Comparison of ENCODE assay signal across 23 cellular contexts in genomic region chr4:27973056-27973455, GRCh38.
"Had no signal": no experiment of that assay in that cellular context is flagged by ENCODE, and none has a peak within 500 bp of the region (broad histone marks: within the 10 kb centered on the region; RNA-seq: fewer than 3 reads in every experiment).

No MANE protein-coding gene starts in this region.

- H3K36me3 ChIP-seq: esophagus squamous epithelium, heart right ventricle, left ventricle myocardium inferior, lower lobe of right lung, neutrophil, spleen, thoracic aorta, transverse colon had no signal

- H3K4me3 ChIP-seq: esophagus squamous epithelium, heart right ventricle, left ventricle myocardium inferior, lower lobe of right lung, psoas muscle, spleen, thoracic aorta, transverse colon had no signal

- H3K27ac ChIP-seq: esophagus squamous epithelium, heart right ventricle, left ventricle myocardium inferior, lower lobe of right lung, neutrophil, psoas muscle, spleen, thoracic aorta, transverse colon had no signal

- H3K9me3 ChIP-seq: heart right ventricle, left ventricle myocardium inferior, lower lobe of right lung, neutrophil, psoas muscle, thoracic aorta, transverse colon had no signal

- H3K4me1 ChIP-seq: esophagus squamous epithelium, heart right ventricle, left ventricle myocardium inferior, lower lobe of right lung, psoas muscle, spleen, transverse colon had no signal

- DNase-seq: cortex of kidney; effector memory CD4-positive, alpha-beta T cell; esophagus squamous epithelium; foreskin melanocyte; heart right ventricle; hypothalamus; islet precursor cell; left cardiac atrium; left ventricle myocardium inferior; lower lobe of right lung; naive B cell; nephron progenitor cell; psoas muscle; retina; spleen; stimulated activated CD4-positive, alpha-beta T cell treated with anti-CD3 and anti-CD28 coated beads, Interleukin-15, amount 100 ng/mL, for 24 hours; stimulated activated CD4-positive, alpha-beta T cell treated with anti-CD3 and anti-CD28 coated beads, Interleukin-1b, Interleukin-23, amount 100 ng/mL, for 48 hours; stimulated activated CD4-positive, alpha-beta T cell treated with anti-CD3 and anti-CD28 coated beads, Interleukin-4, amount 100 ng/mL, for 4 hours; stimulated activated naive B cell treated with anti-CD40 and anti-IgM and Interleukin-4, amounts not matched to agents 10 μg/mL and 1 μg/mL and 100 μg/mL, for 72 hours; stimulated activated naive CD8-positive, alpha-beta T cell treated with anti-CD3 and anti-CD28 coated beads, Interleukin-15, amount 100 ng/mL, for 72 hours; transverse colon had no signal
